In genomic region chr22:37735054-37735453, GRCh38 we compare ENCODE assay signal across 11 cellular contexts. TPM values are rescaled to one million over a fixed set of nuclear protein-coding genes. Genes with fewer than 3 reads are reported as not detected.
DNase-seq lines count a peak whose midpoint lies in the region; ATAC-seq, FAIRE-seq and TF ChIP-seq lines count a peak whose summit lies in the region.
"Had no signal": no experiment of that assay in that cellular context is flagged by ENCODE, and none has a peak within 500 bp of the region (broad histone marks: within the 10 kb centered on the region; RNA-seq: fewer than 3 reads in every experiment).

No MANE protein-coding gene starts in this region.

- H3K4me1 Mint-ChIP-seq in Caco-2 (ENCODE audit: low read depth, unreplicated experiment): peaks cover 13% of the 10 kb centered on the region
- H3K4me1 Mint-ChIP-seq in activated T-cell treated with anti-CD3 and anti-CD28 coated beads, Interleukin-2, amount 50 U/mL, for 72 hours (ENCODE audit: low read depth): no peaks in the 10 kb centered on the region
- H3K4me1 Mint-ChIP-seq in activated T-helper 17 cell treated with anti-CD3 and anti-CD28 coated beads, Interleukin-2, amount 50 U/mL, for 72 hours: peaks cover 3% of the 10 kb centered on the region

- H3K27me3 Mint-ChIP-seq in Caco-2 (ENCODE audit: insufficient read depth, unreplicated experiment): no peaks in the 10 kb centered on the region
- no peaks in the 10 kb centered on the region for H3K27me3 Mint-ChIP-seq in activated T-cell treated with anti-CD3 and anti-CD28 coated beads, Interleukin-2, amount 50 U/mL, for 72 hours (ENCODE audit: low read depth)
- peaks cover 7% of the 10 kb centered on the region for H3K27me3 Mint-ChIP-seq in activated T-helper 17 cell treated with anti-CD3 and anti-CD28 coated beads, Interleukin-2, amount 50 U/mL, for 72 hours

- POLR2A ChIA-PET in Caco-2 (lab: Charles Lee): interaction anchor here (0.6 kb wide), 2 partner anchors 77 to 136 kb away, joined by 3 to 19 read pairs; partner anchors contain the start of gene PDXP

- H3K4me1 ChIP-seq in Caco-2: peaks cover 35% of the 10 kb centered on the region
- no peaks in the 10 kb centered on the region for H3K4me1 ChIP-seq in RWPE2 (ENCODE audit: insufficient read depth, poor library complexity, severe bottlenecking)
- peaks cover 12% of the 10 kb centered on the region for H3K4me1 ChIP-seq in ovary (ENCODE audit: insufficient read depth)
- H3K4me1 ChIP-seq: SJSA1 had no signal

- no peak for FAIRE-seq in frontal cortex (lab: Jason Lieb, UNC)

- TF ChIP-seq CTCF in Caco-2 (IDR thresholded peaks at IDR 0.05; ENCODE audit: insufficient read depth in 1 of 2, low read depth in 1 of 2, low read length in 1 of 2, severe bottlenecking in 1 of 2, unreplicated experiment in 1 of 2) (peak; percentile 44 to 71), RWPE2 (IDR thresholded peaks at IDR 0.05; ENCODE audit: poor library complexity, severe bottlenecking) (peak; percentile 20), ovary (IDR thresholded peaks at IDR 0.05) (no peak)

- peaks cover 13% of the 10 kb centered on the region for H3K36me3 Mint-ChIP-seq in Caco-2 (ENCODE audit: insufficient read depth, unreplicated experiment)
- H3K36me3 Mint-ChIP-seq in activated T-cell treated with anti-CD3 and anti-CD28 coated beads, Interleukin-2, amount 50 U/mL, for 72 hours (ENCODE audit: insufficient read depth in 2 of 2): no peaks in the 10 kb centered on the region
- H3K36me3 Mint-ChIP-seq in activated T-helper 17 cell treated with anti-CD3 and anti-CD28 coated beads, Interleukin-2, amount 50 U/mL, for 72 hours (ENCODE audit: low read depth): no peaks in the 10 kb centered on the region
- H3K36me3 Mint-ChIP-seq: naive thymus-derived CD8-positive, alpha-beta T cell had no signal

- H3K36me3 ChIP-seq in Caco-2 (ENCODE audit: control insufficient read depth, insufficient read depth, low read length): no peaks in the 10 kb centered on the region
- H3K36me3 ChIP-seq in RWPE2 (ENCODE audit: low read depth): no peaks in the 10 kb centered on the region
- no peaks in the 10 kb centered on the region for H3K36me3 ChIP-seq in ovary
- H3K36me3 ChIP-seq: SJSA1 had no signal

- intact Hi-C loops in Caco-2 (cut with micrococcal nuclease; ENCODE audit: unreplicated experiment): loop anchor here (5.0 kb wide), 1 partner anchor 93 kb away; no protein-coding TSS in a partner anchor
- intact Hi-C loops in ovary (cut with DNase I): no loop called here

- no peaks in the 10 kb centered on the region for H3K9me3 Mint-ChIP-seq in Caco-2 (ENCODE audit: unreplicated experiment)
- no peaks in the 10 kb centered on the region for H3K9me3 Mint-ChIP-seq in activated T-cell treated with anti-CD3 and anti-CD28 coated beads, Interleukin-2, amount 50 U/mL, for 72 hours
- H3K9me3 Mint-ChIP-seq in activated T-helper 17 cell treated with anti-CD3 and anti-CD28 coated beads, Interleukin-2, amount 50 U/mL, for 72 hours: no peaks in the 10 kb centered on the region
- H3K9me3 Mint-ChIP-seq: naive thymus-derived CD8-positive, alpha-beta T cell had no signal

- DNase-seq in Caco-2: peak; percentile 75 to 77
- no peak for DNase-seq in RWPE2 (ENCODE audit: low spot score)
- peak; percentile 41 to 67 for DNase-seq in frontal cortex (ENCODE audit: low spot score in 2 of 2)
- DNase-seq in ovary: peak in 4 of 5 donors; percentile 42 to 57 (median 44)
- DNase-seq in activated CD4-positive, alpha-beta T cell treated with anti-CD3 and anti-CD28 coated beads, Interleukin-2, amount 50 U/mL, for 1 hour: no peak
- DNase-seq in activated T-cell treated with anti-CD3 and anti-CD28 coated beads, Interleukin-2, amount 50 U/mL, for 72 hours: no peak
- DNase-seq in DMS153 treated with DMSO at 0.1 percent for 48 hours (lab: John Stamatoyannopoulos, UW; ENCODE audit: unreplicated experiment): no peak
- DNase-seq: naive thymus-derived CD8-positive, alpha-beta T cell; stimulated activated naive CD8-positive, alpha-beta T cell treated with anti-CD3 and anti-CD28 coated beads, Interleukin-15, Interleukin-2, amounts not matched to agents 100 U/mL and 50 U/mL, for 24 hours had no signal

- H3K4me3 ChIP-seq in Caco-2 (ENCODE audit: low read depth, low read length): no peak overlapping the region
- H3K4me3 ChIP-seq in RWPE2 (ENCODE audit: severe bottlenecking): no peak overlapping the region
- no peak overlapping the region for H3K4me3 ChIP-seq in ovary
- H3K4me3 ChIP-seq: SJSA1 had no signal

- H3K27ac Mint-ChIP-seq in Caco-2 (ENCODE audit: unreplicated experiment): no peak overlapping the region
- no peak overlapping the region for H3K27ac Mint-ChIP-seq in activated T-cell treated with anti-CD3 and anti-CD28 coated beads, Interleukin-2, amount 50 U/mL, for 72 hours
- H3K27ac Mint-ChIP-seq in activated T-helper 17 cell treated with anti-CD3 and anti-CD28 coated beads, Interleukin-2, amount 50 U/mL, for 72 hours: no peak overlapping the region
- H3K27ac Mint-ChIP-seq: naive thymus-derived CD8-positive, alpha-beta T cell had no signal

- H3K9me3 ChIP-seq in Caco-2 (no peaks in the 10 kb centered on the region), RWPE2 (ENCODE audit: severe bottlenecking) (no peaks in the 10 kb centered on the region), ovary (no peaks in the 10 kb centered on the region)
- H3K9me3 ChIP-seq: SJSA1 had no signal

- WGBS in ovary, 3 donors: 76 to 91% (median 79%) methylated on average over 4 to 10 of the region's 10 CpGs

- no peak overlapping the region for H3K4me3 Mint-ChIP-seq in Caco-2 (ENCODE audit: unreplicated experiment)
- no peak overlapping the region for H3K4me3 Mint-ChIP-seq in activated T-cell treated with anti-CD3 and anti-CD28 coated beads, Interleukin-2, amount 50 U/mL, for 72 hours
- H3K4me3 Mint-ChIP-seq in activated T-helper 17 cell treated with anti-CD3 and anti-CD28 coated beads, Interleukin-2, amount 50 U/mL, for 72 hours: no peak overlapping the region
- H3K4me3 Mint-ChIP-seq: naive thymus-derived CD8-positive, alpha-beta T cell had no signal

- no TSS peak for BruUV-seq in Caco-2 (replicated peaks; lab: Mats Ljungman, UMichigan)

- H3K27me3 ChIP-seq in Caco-2 (replicated peaks; ENCODE audit: control insufficient read depth, insufficient read depth, low read length) (no peaks in the 10 kb centered on the region), RWPE2 (ENCODE audit: insufficient read depth, poor library complexity, severe bottlenecking) (no peaks in the 10 kb centered on the region), ovary (no peaks in the 10 kb centered on the region)
- H3K27me3 ChIP-seq: SJSA1 had no signal

- CTCF ChIA-PET in Caco-2 (lab: Charles Lee): interaction anchor here (1.2 to 1.3 kb wide), 2 partner anchors 77 to 92 kb away, joined by 5 to 8 read pairs; partner anchors contain the start of gene PDXP

- no peak for TF ChIP-seq POLR2A in ovary (IDR thresholded peaks at IDR 0.05)

- no peak for TF ChIP-seq EP300 in ovary (IDR thresholded peaks at IDR 0.05)

- no peak overlapping the region for H3K27ac ChIP-seq in RWPE2 (ENCODE audit: poor library complexity, severe bottlenecking)
- peak overlapping the region; percentile 64 to 70 for H3K27ac ChIP-seq in ovary
- H3K27ac ChIP-seq: SJSA1 had no signal

- ATAC-seq in RWPE2 (ENCODE audit: low read depth): 0 out of 3 replicates have a peak, but pooled peaks have one; percentile 6
- no peak for ATAC-seq in activated T-cell treated with anti-CD3 and anti-CD28 coated beads, Interleukin-2, amount 50 U/mL, for 72 hours (replicated peaks in 1 of 2)
- no peak for ATAC-seq in activated T-helper 17 cell treated with anti-CD3 and anti-CD28 coated beads, Interleukin-2, amount 50 U/mL, for 72 hours (replicated peaks)
- ATAC-seq: naive thymus-derived CD8-positive, alpha-beta T cell; stimulated activated naive CD8-positive, alpha-beta T cell treated with anti-CD3 and anti-CD28 coated beads, Interleukin-15, Interleukin-2, amounts not matched to agents 100 U/mL and 50 U/mL, for 24 hours had no signal

RNA-seq across cellular contexts. Expression of gene TRIOBP, which starts 38.2 kb away (rescaled TPM):
- total RNA-seq in Caco-2 (2022) (30.7 and 38.4 TPM in 2 replicates), frontal cortex (10.6 TPM), ovary (100 to 1,000 TPM in 2 of 7 donors, 10 to 100 TPM in 5; 54.6 to 175 (median 88.7) TPM)
- polyA plus RNA-seq in ovary: 10 to 100 TPM; 19.5 to 69.5 TPM
- 10 to 100 TPM; 25.4 to 28.6 TPM for total RNA-seq in activated T-cell treated with anti-CD3 and anti-CD28 coated beads, Interleukin-2, amount 50 U/mL, for 72 hours
- total RNA-seq in activated T-helper 17 cell treated with anti-CD3 and anti-CD28 coated beads, Interleukin-2, amount 50 U/mL, for 72 hours: 10 to 100 TPM; 28.2 to 36.9 TPM

RNA-seq across cellular contexts. Expression of gene NOL12, which starts 48.9 kb away (rescaled TPM):
- total RNA-seq in Caco-2 (2022) (20.2 and 22.3 TPM in 2 replicates), frontal cortex (19.2 TPM), ovary (10 to 100 TPM; 11.9 to 36.0 (median 20.3) TPM)
- 10 to 100 TPM in 1 of 2 donors, 1 to 10 TPM in 1; 7.6 to 19.3 TPM for polyA plus RNA-seq in ovary
- 10 to 100 TPM; 31.3 to 36.3 TPM for total RNA-seq in activated T-cell treated with anti-CD3 and anti-CD28 coated beads, Interleukin-2, amount 50 U/mL, for 72 hours
- total RNA-seq in activated T-helper 17 cell treated with anti-CD3 and anti-CD28 coated beads, Interleukin-2, amount 50 U/mL, for 72 hours: 10 to 100 TPM; 22.1 to 46.1 TPM

RNA-seq across cellular contexts. Expression of gene LGALS1, which starts 59.6 kb away (rescaled TPM):
- total RNA-seq in Caco-2 (2022) (3.2 and 4.8 TPM in 2 replicates), frontal cortex (101 TPM), ovary (1,000 to 10,000 TPM in 5 of 7 donors, 100 to 1,000 TPM in 2; 819 to 1,819 (median 1,125) TPM)
- 1,000 to 10,000 TPM in 1 of 2 donors, 100 to 1,000 TPM in 1; 331 to 1,399 TPM for polyA plus RNA-seq in ovary
- 100 to 1,000 TPM; 303 to 803 TPM for total RNA-seq in activated T-cell treated with anti-CD3 and anti-CD28 coated beads, Interleukin-2, amount 50 U/mL, for 72 hours
- 1,000 to 10,000 TPM; 1,410 to 2,076 TPM for total RNA-seq in activated T-helper 17 cell treated with anti-CD3 and anti-CD28 coated beads, Interleukin-2, amount 50 U/mL, for 72 hours

Comparison
In these comparisons a context has a peak if more than half of its experiments do, and no peak if none do; other contexts are left out.
1. DNase-seq: peak in Caco-2 (2 of 2), frontal cortex (2 of 2) and ovary (4 of 5); none in RWPE2 (single experiment), activated CD4-positive, alpha-beta T cell treated with anti-CD3 and anti-CD28 coated beads, Interleukin-2, amount 50 U/mL, for 1 hour (single experiment), activated T-cell treated with anti-CD3 and anti-CD28 coated beads, Interleukin-2, amount 50 U/mL, for 72 hours (0 of 2) and DMS153 treated with DMSO at 0.1 percent for 48 hours (single experiment).
2. CTCF ChIP-seq: peak in Caco-2 (2 of 2) and RWPE2 (single experiment); none in ovary (0 of 3).
3. RNA of gene LGALS1, which starts 59.6 kb away (total RNA-seq): 1,410 to 2,076 TPM in activated T-helper 17 cell treated with anti-CD3 and anti-CD28 coated beads, Interleukin-2, amount 50 U/mL, for 72 hours, 819 to 1,819 TPM in ovary, 303 to 803 TPM in activated T-cell treated with anti-CD3 and anti-CD28 coated beads, Interleukin-2, amount 50 U/mL, for 72 hours and 101 TPM in frontal cortex (single experiment); 3.2 to 4.8 TPM in Caco-2; every median in the first group is over 10 times any median in the second.